In the genomic region with DNA sequence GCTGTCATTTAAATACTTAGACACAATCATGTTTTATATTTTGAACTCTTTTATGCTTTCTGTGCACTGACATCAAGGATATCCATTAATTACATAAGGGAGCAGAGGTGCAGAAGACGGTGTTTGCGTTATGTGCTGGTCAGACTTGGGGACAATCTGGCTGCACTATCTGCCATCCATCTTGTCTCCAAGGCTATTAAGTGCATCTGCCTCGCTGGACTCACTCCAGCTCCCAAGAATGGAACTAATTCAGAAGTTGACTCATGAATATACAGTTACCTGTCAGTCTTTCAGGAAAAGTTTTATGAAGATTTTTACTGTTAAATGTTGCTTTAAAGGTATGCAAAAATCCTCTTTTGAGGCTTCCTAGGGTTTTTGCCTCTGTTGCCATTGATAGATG, we compare ENCODE assay signal across 19 cellular contexts.
DNase-seq lines count a peak whose midpoint lies in the region; ATAC-seq, FAIRE-seq and TF ChIP-seq lines count a peak whose summit lies in the region.
"Had no signal": no experiment of that assay in that cellular context is flagged by ENCODE, and none has a peak within 500 bp of the region (broad histone marks: within the 10 kb centered on the region; RNA-seq: fewer than 3 reads in every experiment).

No MANE protein-coding gene starts in this region.

- H3K27ac ChIP-seq in thoracic aorta (peak overlapping the region; percentile 69 to 70), smooth muscle cell (ENCODE audit: low read depth) (no peak overlapping the region), mesendoderm (ENCODE audit: low read depth, low read length) (no peak overlapping the region)

- no peak overlapping the region for H2BK5ac ChIP-seq in mesendoderm (ENCODE audit: low read length)

- no peak overlapping the region for H4K5ac ChIP-seq in mesendoderm (ENCODE audit: low read length)

- no peak overlapping the region for H3K4ac ChIP-seq in mesendoderm (ENCODE audit: low read depth, low read length)

- H2BK15ac ChIP-seq in mesendoderm (replicated peaks; ENCODE audit: low read depth) = no peak overlapping the region

- H4K20me1 ChIP-seq in smooth muscle cell (ENCODE audit: low read depth) = no peaks in the 10 kb centered on the region

- no peak overlapping the region for H4K8ac ChIP-seq in mesendoderm (ENCODE audit: low read depth, low read length)

- no peaks in the 10 kb centered on the region for H3F3A ChIP-seq in smooth muscle cell (ENCODE audit: low read depth)

- H3K36me3 ChIP-seq in thoracic aorta (no peaks in the 10 kb centered on the region), smooth muscle cell (ENCODE audit: low read depth) (no peaks in the 10 kb centered on the region), mesendoderm (ENCODE audit: control insufficient read depth, insufficient read depth, low read length) (no peaks in the 10 kb centered on the region)

- FAIRE-seq in HTR-8/SVneo (lab: Jason Lieb, UNC) = peak; percentile 13
- FAIRE-seq: D721Med had no signal

- H3K9me3 ChIP-seq in thoracic aorta (no peaks in the 10 kb centered on the region), smooth muscle cell (replicated peaks; ENCODE audit: low read depth) (no peaks in the 10 kb centered on the region)

- no peak overlapping the region for H3K9ac ChIP-seq in smooth muscle cell (ENCODE audit: low read depth)
- H3K9ac ChIP-seq in mesendoderm (ENCODE audit: low read length) = no peak overlapping the region

- H2AFZ ChIP-seq in smooth muscle cell (ENCODE audit: low read depth) = no peak overlapping the region

- H3K79me1 ChIP-seq in mesendoderm (ENCODE audit: low read length) = no peaks in the 10 kb centered on the region

- CTCF ChIA-PET in HEK293T (lab: Yijun Ruan, JAX) = no interaction called here

- H3K4me1 ChIP-seq in thoracic aorta (ENCODE audit: control insufficient read depth in 1 of 2, low read depth in 2 of 2) (peaks cover 10 to 54% of the 10 kb centered on the region in 2 donors), smooth muscle cell (ENCODE audit: low read depth) (no peaks in the 10 kb centered on the region), mesendoderm (ENCODE audit: control insufficient read depth, low read depth, low read length) (no peaks in the 10 kb centered on the region)

- H3K18ac ChIP-seq in mesendoderm (ENCODE audit: low read length) = no peak overlapping the region

- TF ChIP-seq CTCF in thoracic aorta (IDR thresholded peaks at IDR 0.05) = no peak
- no peak for TF ChIP-seq CTCF in smooth muscle cell (IDR thresholded peaks at IDR 0.05; ENCODE audit: borderline replicate concordance, insufficient read depth, poor library complexity, severe bottlenecking)

- ATAC-seq in SK-N-SH treated with all-trans-retinoic acid at 6 μM for 48 hours (peak; percentile 75), thoracic aorta (ENCODE audit: insufficient number of reproducible peaks, low FRiP score, low read depth) (no peak)
- ATAC-seq: HCT116 had no signal

- H2BK120ac ChIP-seq in mesendoderm (ENCODE audit: low read depth, low read length) = no peak overlapping the region

- H2AK5ac ChIP-seq in mesendoderm (ENCODE audit: low read length) = no peak overlapping the region

- H3K4me3 ChIP-seq in thoracic aorta (peak overlapping the region; percentile 1), smooth muscle cell (no peak overlapping the region), mesendoderm (ENCODE audit: low read length) (no peak overlapping the region)

- H3K23ac ChIP-seq in mesendoderm (ENCODE audit: low read length) = no peak overlapping the region

- H3K79me2 ChIP-seq in smooth muscle cell (ENCODE audit: low read depth) (no peaks in the 10 kb centered on the region), mesendoderm (ENCODE audit: control insufficient read depth, insufficient read depth, low read length) (no peaks in the 10 kb centered on the region)

- no peaks in the 10 kb centered on the region for H3K27me3 ChIP-seq in thoracic aorta (replicated peaks; ENCODE audit: insufficient read depth)
- no peaks in the 10 kb centered on the region for H3K27me3 ChIP-seq in smooth muscle cell (ENCODE audit: low read depth)
- H3K27me3 ChIP-seq in mesendoderm (ENCODE audit: insufficient read depth, low read length, poor library complexity) = no peaks in the 10 kb centered on the region

- POLR2A ChIA-PET in HEK293T (lab: Yijun Ruan, JAX) = no interaction called here

- WGBS in smooth muscle cell (ENCODE audit: low lambda C conversion rate) = 68% methylated on average over 3 of the region's 3 CpGs
- WGBS in mesendoderm (ENCODE audit: extremely low coverage, insufficient coverage, low lambda C conversion rate) = no CpG with 5 or more reads among the region's 3 CpGs

- no peak for DNase-seq in HTR-8/SVneo (ENCODE audit: insufficient read length, low spot score)
- DNase-seq in left kidney (ENCODE audit: low read depth, low spot score) = peak; percentile 12
- DNase-seq in thoracic aorta (ENCODE audit: low spot score) = no peak
- DNase-seq in HEK293T (ENCODE audit: extremely low spot score) = no peak
- DNase-seq in NCI-H510A (lab: John Stamatoyannopoulos, UW) = no peak
- DNase-seq in smooth muscle cell (lab: John Stamatoyannopoulos, UW; ENCODE audit: unreplicated experiment) = no peak
- no peak for DNase-seq in mesendoderm
- DNase-seq: C1 segment of cervical spinal cord; CD8-positive, alpha-beta memory T cell; GF-D8; GOT3; NCI-H1105 treated with DMSO at 0.1 percent for 48 hours; NCI-H1694; NCI-H748 treated with DMSO at 0.1 percent for 48 hours; NK-92 treated with Interleukin-12 subunit alpha and Interleukin-12 subunit beta, amount 100 ng/mL, for 24 hours; SHP77 had no signal

- H3K56ac ChIP-seq in mesendoderm (ENCODE audit: low read length) = no peak overlapping the region

- H3K4me2 ChIP-seq in smooth muscle cell = no peak overlapping the region
- H3K4me2 ChIP-seq in mesendoderm (ENCODE audit: low read length) = no peak overlapping the region

TF ChIP-seq in SK-N-SH treated with all-trans-retinoic acid at 6 μM for 48 hours, 23 proteins besides CTCF, POLR2A, EP300 and RAD21:
- TF ChIP-seq ZFP3 (CRISPR knock-in tag; IDR thresholded peaks at IDR 0.05) = no peak
- no peak for TF ChIP-seq ARNTL (CRISPR knock-in tag; IDR thresholded peaks at IDR 0.05; ENCODE audit: borderline replicate concordance, low read depth)
- TF ChIP-seq RARB (CRISPR knock-in tag; IDR thresholded peaks at IDR 0.05) = no peak
- peak; percentile 97 for TF ChIP-seq ISL1 (CRISPR knock-in tag; IDR thresholded peaks at IDR 0.05)
- no peak for TF ChIP-seq SNAI2 (CRISPR knock-in tag; IDR thresholded peaks at IDR 0.05)
- TF ChIP-seq, protein P1, sequence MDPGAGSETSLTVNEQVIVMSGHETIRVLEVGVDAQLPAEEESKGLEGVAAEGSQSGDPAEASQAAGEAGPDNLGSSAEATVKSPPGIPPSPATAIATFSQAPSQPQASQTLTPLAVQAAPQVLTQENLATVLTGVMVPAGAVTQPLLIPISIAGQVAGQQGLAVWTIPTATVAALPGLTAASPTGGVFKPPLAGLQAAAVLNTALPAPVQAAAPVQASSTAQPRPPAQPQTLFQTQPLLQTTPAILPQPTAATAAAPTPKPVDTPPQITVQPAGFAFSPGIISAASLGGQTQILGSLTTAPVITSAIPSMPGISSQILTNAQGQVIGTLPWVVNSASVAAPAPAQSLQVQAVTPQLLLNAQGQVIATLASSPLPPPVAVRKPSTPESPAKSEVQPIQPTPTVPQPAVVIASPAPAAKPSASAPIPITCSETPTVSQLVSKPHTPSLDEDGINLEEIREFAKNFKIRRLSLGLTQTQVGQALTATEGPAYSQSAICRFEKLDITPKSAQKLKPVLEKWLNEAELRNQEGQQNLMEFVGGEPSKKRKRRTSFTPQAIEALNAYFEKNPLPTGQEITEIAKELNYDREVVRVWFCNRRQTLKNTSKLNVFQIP (CRISPR knock-in tag; IDR thresholded peaks at IDR 0.05; ENCODE audit: borderline replicate concordance, low read depth) = peak; percentile 91; the same call in 1 of the 2 replicates
- no peak for TF ChIP-seq ESRRG (CRISPR knock-in tag; IDR thresholded peaks at IDR 0.05)
- no peak for TF ChIP-seq PPARA (CRISPR knock-in tag; IDR thresholded peaks at IDR 0.05; ENCODE audit: borderline replicate concordance)
TF ChIP-seq in SK-N-SH treated with all-trans-retinoic acid at 6 μM for 48 hours: peak in this region for 2.

TF ChIP-seq in HEK293T, 16 proteins besides CTCF, POLR2A, EP300 and RAD21:
- TF ChIP-seq L3MBTL2 (conservative IDR thresholded peaks at IDR 0.05) (no peak), TARDBP (IDR thresholded peaks at IDR 0.05) (no peak), CTBP1 (IDR thresholded peaks at IDR 0.05; ENCODE audit: borderline replicate concordance) (no peak), FOXK2 (IDR thresholded peaks at IDR 0.05) (no peak), SUZ12 (IDR thresholded peaks at IDR 0.05) (no peak), ZNF384 (IDR thresholded peaks at IDR 0.05) (no peak), ELF4 (IDR thresholded peaks at IDR 0.05) (no peak), FOXA1 (IDR thresholded peaks at IDR 0.05) (no peak), SP1 (IDR thresholded peaks at IDR 0.05) (no peak), BHLHE40 (IDR thresholded peaks at IDR 0.05; ENCODE audit: borderline replicate concordance) (no peak), LEF1 (IDR thresholded peaks at IDR 0.05; ENCODE audit: borderline replicate concordance) (no peak), NFRKB (IDR thresholded peaks at IDR 0.05) (no peak)
- TF ChIP-seq, protein P2, sequence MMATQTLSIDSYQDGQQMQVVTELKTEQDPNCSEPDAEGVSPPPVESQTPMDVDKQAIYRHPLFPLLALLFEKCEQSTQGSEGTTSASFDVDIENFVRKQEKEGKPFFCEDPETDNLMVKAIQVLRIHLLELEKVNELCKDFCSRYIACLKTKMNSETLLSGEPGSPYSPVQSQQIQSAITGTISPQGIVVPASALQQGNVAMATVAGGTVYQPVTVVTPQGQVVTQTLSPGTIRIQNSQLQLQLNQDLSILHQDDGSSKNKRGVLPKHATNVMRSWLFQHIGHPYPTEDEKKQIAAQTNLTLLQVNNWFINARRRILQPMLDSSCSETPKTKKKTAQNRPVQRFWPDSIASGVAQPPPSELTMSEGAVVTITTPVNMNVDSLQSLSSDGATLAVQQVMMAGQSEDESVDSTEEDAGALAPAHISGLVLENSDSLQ (IDR thresholded peaks at IDR 0.05) = no peak

Comparison
In these comparisons a context has a peak if more than half of its experiments do, and no peak if none do; other contexts are left out.
1. H3K27ac ChIP-seq: peak in thoracic aorta (2 of 2); none in smooth muscle cell (single experiment) and mesendoderm (single experiment).